ENCODE assay signal across 16 cellular contexts in the genomic region with DNA sequence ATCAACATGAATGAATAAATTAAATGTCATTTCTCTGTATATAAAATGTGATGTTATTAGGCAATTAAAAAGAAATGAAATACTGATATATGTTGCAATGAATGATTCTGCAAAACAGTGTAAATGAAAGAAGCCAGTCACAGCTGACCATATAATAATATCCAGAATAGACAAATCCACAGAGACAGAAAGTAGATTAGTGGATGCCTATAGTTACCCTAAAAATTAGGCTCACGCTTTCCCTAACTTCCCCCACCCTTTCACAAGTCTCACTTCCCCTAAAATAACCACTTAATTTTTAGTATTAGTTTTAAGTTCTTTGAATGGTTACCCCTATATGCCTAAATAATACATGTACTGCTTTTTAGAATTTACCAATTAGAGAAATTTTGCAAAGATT.
DNase-seq lines count a peak whose midpoint lies in the region; ATAC-seq and TF ChIP-seq lines count a peak whose summit lies in the region.
"Had no signal": no experiment of that assay in that cellular context is flagged by ENCODE, and none has a peak within 500 bp of the region (broad histone marks: within the 10 kb centered on the region; RNA-seq: fewer than 3 reads in every experiment).

No MANE protein-coding gene starts in this region.

- peak; percentile 12 for DNase-seq in SIG-M5 treated with dmso at 0.1 percent for 504 hours (lab: John Stamatoyannopoulos, UW; ENCODE audit: unreplicated experiment)
- DNase-seq in SIG-M5 (lab: John Stamatoyannopoulos, UW): no peak
- DNase-seq in upper lobe of right lung: no peak
- no peak for DNase-seq in heart left ventricle
- DNase-seq in HUDEP-2 (lab: John Stamatoyannopoulos, UW; ENCODE audit: unreplicated experiment in 76 of 76): no peak
- DNase-seq in glomerular visceral epithelial cell (ENCODE audit: extremely low spot score): no peak
- DNase-seq: 8988T; activated CD4-positive, alpha-beta T cell treated with anti-CD3 and anti-CD28 coated beads, Interleukin-2, amount 50 U/mL, for 48 hours; adrenal gland; H9; NCI-H1930; NCI-H526 treated with DMSO at 0.1 percent for 48 hours; nucleus accumbens had no signal

- peak; percentile 81 for ATAC-seq in GM21786 (IDR thresholded peaks at IDR 0.05; ENCODE audit: unreplicated experiment)
- ATAC-seq in HG03460 (IDR thresholded peaks at IDR 0.05; ENCODE audit: unreplicated experiment): peak; percentile 70
- ATAC-seq in upper lobe of right lung: peak; percentile 65
- ATAC-seq in heart left ventricle: no peak

- H3K4me3 ChIP-seq in upper lobe of right lung: no peak overlapping the region
- no peak overlapping the region for H3K4me3 ChIP-seq in heart left ventricle
- H3K4me3 ChIP-seq: adrenal gland, skin epidermis had no signal

- H3K27me3 ChIP-seq in upper lobe of right lung: no peaks in the 10 kb centered on the region
- no peaks in the 10 kb centered on the region for H3K27me3 ChIP-seq in heart left ventricle
- H3K27me3 ChIP-seq: adrenal gland had no signal

- H3K4me1 ChIP-seq in upper lobe of right lung: no peaks in the 10 kb centered on the region
- H3K4me1 ChIP-seq in heart left ventricle: peaks cover 0 to 13% (median 3%) of the 10 kb centered on the region in 12 donors
- H3K4me1 ChIP-seq: adrenal gland had no signal

- TF ChIP-seq CTCF in upper lobe of right lung (IDR thresholded peaks at IDR 0.05) (no peak), heart left ventricle (IDR thresholded peaks at IDR 0.05) (no peak)

- H3K36me3 ChIP-seq in upper lobe of right lung (no peaks in the 10 kb centered on the region), heart left ventricle (no peaks in the 10 kb centered on the region)
- H3K36me3 ChIP-seq: adrenal gland had no signal

- H3K9me3 ChIP-seq in upper lobe of right lung (no peaks in the 10 kb centered on the region), heart left ventricle (peaks cover 0 to 13% (median 0%) of the 10 kb centered on the region in 12 donors)
- H3K9me3 ChIP-seq: adrenal gland had no signal

- no peak overlapping the region for H3K27ac ChIP-seq in upper lobe of right lung
- no peak overlapping the region for H3K27ac ChIP-seq in heart left ventricle
- H3K27ac ChIP-seq: adrenal gland, skin epidermis had no signal

- WGBS in heart left ventricle, 4 donors: 84 to 89% (median 86%) methylated on average over 1 of the region's 1 CpG

- intact Hi-C loops in upper lobe of right lung (cut with DNase I) (no loop called here), heart left ventricle (cut with DNase I) (no loop called here)

- no peak for TF ChIP-seq POLR2A in heart left ventricle (IDR thresholded peaks at IDR 0.05)

Comparison
In these comparisons a context has a peak if more than half of its experiments do, and no peak if none do; other contexts are left out.
1. ATAC-seq: peak in GM21786 (single experiment), HG03460 (single experiment) and upper lobe of right lung (single experiment); none in heart left ventricle (0 of 4).